Comparison of ENCODE assay signal across 22 cellular contexts in genomic region chr6:155473741-155474140, GRCh38. TPM values are rescaled to one million over a fixed set of nuclear protein-coding genes. Genes with fewer than 3 reads are reported as not detected.
A peak's percentile ranks its signal among the peaks of the same experiment; 100 is the strongest.
DNase-seq lines count a peak whose midpoint lies in the region; ATAC-seq and TF ChIP-seq lines count a peak whose summit lies in the region.
"Had no signal": no experiment of that assay in that cellular context is flagged by ENCODE, and none has a peak within 500 bp of the region (broad histone marks: within the 10 kb centered on the region; RNA-seq: fewer than 3 reads in every experiment).

No MANE protein-coding gene starts in this region.

- H3K36me3 ChIP-seq in ACC112 (ENCODE audit: insufficient read depth, low read length) (no peaks in the 10 kb centered on the region), MG63 (no peaks in the 10 kb centered on the region), osteoblast (ENCODE audit: insufficient read depth, low read length) (no peaks in the 10 kb centered on the region)
- H3K36me3 ChIP-seq: HAP-1 had no signal

- no peak overlapping the region for H3K4me3 Mint-ChIP-seq in activated CD4-positive, alpha-beta T cell treated with anti-CD3 and anti-CD28 coated beads, Interleukin-2, amount 10 ng/mL, durations not matched to agents 24 days and 14 days
- H3K4me3 Mint-ChIP-seq: CD4-positive, CD25-positive, alpha-beta regulatory T cell had no signal

- peak; percentile 5 for DNase-seq in MG63
- DNase-seq in fibroblast of gingiva (ENCODE audit: low read depth), result peak; percentile 63
- peak; percentile 17 for DNase-seq in osteoblast (ENCODE audit: insufficient read length, low spot score, missing footprints)
- no peak for DNase-seq in head of caudate nucleus
- no peak for DNase-seq in foreskin melanocyte
- DNase-seq in activated CD4-positive, alpha-beta T cell treated with anti-CD3 and anti-CD28 coated beads, Interleukin-2, amount 10 ng/mL, durations not matched to agents 24 days and 14 days, result no peak
- DNase-seq: CD4-positive, CD25-positive, alpha-beta regulatory T cell; COR-L47; DMS 273 treated with DMSO at 0.1 percent for 48 hours; KBM-7; NCI-H1417 treated with DMSO at 0.1 percent for 48 hours; NCI-H187 treated with DMSO at 0.1 percent for 48 hours; NCI-H2227 treated with DMSO at 0.1 percent for 48 hours; NCI-H510A treated with DMSO at 0.1 percent for 48 hours; NCI-H774; OCI-M1; RPMI8226; SIG-M5 had no signal

- H3K79me2 ChIP-seq in ACC112 (ENCODE audit: control insufficient read depth, insufficient read depth, low read length, unreplicated experiment), result no peaks in the 10 kb centered on the region
- no peaks in the 10 kb centered on the region for H3K79me2 ChIP-seq in osteoblast (ENCODE audit: insufficient read depth, low read length)

- H3K27ac ChIP-seq in ACC112 (ENCODE audit: low read depth, low read length), result peak overlapping the region; percentile 33
- peak overlapping the region; percentile 83 for H3K27ac ChIP-seq in osteoblast (ENCODE audit: low read depth, low read length)
- H3K27ac ChIP-seq: 22Rv1 had no signal

- H3K27me3 ChIP-seq in ACC112 (ENCODE audit: insufficient read depth, low read length), result no peaks in the 10 kb centered on the region
- H3K27me3 ChIP-seq in MG63, result no peaks in the 10 kb centered on the region
- no peaks in the 10 kb centered on the region for H3K27me3 ChIP-seq in osteoblast (ENCODE audit: insufficient read depth, low read length)

- intact Hi-C loops in head of caudate nucleus (cut with DNase I), result no loop called here
- intact Hi-C loops in activated CD4-positive, alpha-beta T cell treated with anti-CD3 and anti-CD28 coated beads, Interleukin-2, amount 10 ng/mL, durations not matched to agents 24 days and 14 days (cut with micrococcal nuclease), result no loop called here

- no peak for TF ChIP-seq CTCF in osteoblast (IDR thresholded peaks at IDR 0.05; ENCODE audit: extremely low read depth, low read depth, low read length)

- peak overlapping the region; percentile 68 for H3K4me2 ChIP-seq in osteoblast (ENCODE audit: insufficient read depth, low read length)

- no peaks in the 10 kb centered on the region for H4K20me1 ChIP-seq in osteoblast (ENCODE audit: insufficient read depth, low read length)

- H3K4me1 ChIP-seq in ACC112 (ENCODE audit: control insufficient read depth, insufficient read depth, low read length, unreplicated experiment) (no peaks in the 10 kb centered on the region), osteoblast (ENCODE audit: insufficient read depth, low read length) (peaks cover 29% of the 10 kb centered on the region)
- H3K4me1 ChIP-seq: HAP-1 had no signal

- H2AFZ ChIP-seq in ACC112 (ENCODE audit: low read length, unreplicated experiment) (peak overlapping the region; percentile 26), osteoblast (ENCODE audit: low read length) (no peak overlapping the region)

- H3K4me3 ChIP-seq in ACC112 (ENCODE audit: low read depth, low read length) (peak overlapping the region; percentile 14; the same call in 1 of the 2 replicates), MG63 (peak overlapping the region; percentile 8; the same call in 1 of the 2 replicates), osteoblast (ENCODE audit: insufficient read depth, low read length) (no peak overlapping the region)
- H3K4me3 ChIP-seq: HAP-1 had no signal

- H3K36me3 Mint-ChIP-seq in activated CD4-positive, alpha-beta T cell treated with anti-CD3 and anti-CD28 coated beads, Interleukin-2, amount 10 ng/mL, durations not matched to agents 24 days and 14 days (ENCODE audit: low read depth), result no peaks in the 10 kb centered on the region
- H3K36me3 Mint-ChIP-seq: CD4-positive, CD25-positive, alpha-beta regulatory T cell had no signal

- ATAC-seq in GM18909 (IDR thresholded peaks at IDR 0.05; ENCODE audit: poor library complexity, unreplicated experiment), result no peak

- no peaks in the 10 kb centered on the region for H3K27me3 Mint-ChIP-seq in activated CD4-positive, alpha-beta T cell treated with anti-CD3 and anti-CD28 coated beads, Interleukin-2, amount 10 ng/mL, durations not matched to agents 24 days and 14 days

- H3K27ac Mint-ChIP-seq in activated CD4-positive, alpha-beta T cell treated with anti-CD3 and anti-CD28 coated beads, Interleukin-2, amount 10 ng/mL, durations not matched to agents 24 days and 14 days, result no peak overlapping the region
- H3K27ac Mint-ChIP-seq: CD4-positive, CD25-positive, alpha-beta regulatory T cell had no signal

- H3K9me3 Mint-ChIP-seq in activated CD4-positive, alpha-beta T cell treated with anti-CD3 and anti-CD28 coated beads, Interleukin-2, amount 10 ng/mL, durations not matched to agents 24 days and 14 days, result peaks cover 8% of the 10 kb centered on the region

- H3K9me3 ChIP-seq in MG63, result no peaks in the 10 kb centered on the region; the same call in 1 of the 2 replicates
- H3K9me3 ChIP-seq in osteoblast (ENCODE audit: low read depth, low read length), result no peaks in the 10 kb centered on the region
- H3K9me3 ChIP-seq: HAP-1 had no signal

- no peaks in the 10 kb centered on the region for H3K4me1 Mint-ChIP-seq in activated CD4-positive, alpha-beta T cell treated with anti-CD3 and anti-CD28 coated beads, Interleukin-2, amount 10 ng/mL, durations not matched to agents 24 days and 14 days
- H3K4me1 Mint-ChIP-seq: CD4-positive, CD25-positive, alpha-beta regulatory T cell had no signal

RNA-seq across cellular contexts. Expression of gene NOX3, which starts 18.1 kb away (rescaled TPM):
- total RNA-seq in MG63 (2014; rRNA removed; shearing (Covaris generic); ENCODE audit: low replicate concordance), result not detected in 2 replicates
- not detected in 2 replicates for total RNA-seq in osteoblast
- total RNA-seq in activated CD4-positive, alpha-beta T cell treated with anti-CD3 and anti-CD28 coated beads, Interleukin-2, amount 10 ng/mL, durations not matched to agents 24 days and 14 days, result not detected in 2 replicates
- total RNA-seq: CD4-positive, CD25-positive, alpha-beta regulatory T cell had no signal

Comparison
In these comparisons a context has a peak if more than half of its experiments do, and no peak if none do; other contexts are left out.
1. DNase-seq: peak in MG63 (single experiment), fibroblast of gingiva (single experiment) and osteoblast (single experiment); none in head of caudate nucleus (0 of 42), foreskin melanocyte (single experiment) and activated CD4-positive, alpha-beta T cell treated with anti-CD3 and anti-CD28 coated beads, Interleukin-2, amount 10 ng/mL, durations not matched to agents 24 days and 14 days (single experiment).